In the genomic region with DNA sequence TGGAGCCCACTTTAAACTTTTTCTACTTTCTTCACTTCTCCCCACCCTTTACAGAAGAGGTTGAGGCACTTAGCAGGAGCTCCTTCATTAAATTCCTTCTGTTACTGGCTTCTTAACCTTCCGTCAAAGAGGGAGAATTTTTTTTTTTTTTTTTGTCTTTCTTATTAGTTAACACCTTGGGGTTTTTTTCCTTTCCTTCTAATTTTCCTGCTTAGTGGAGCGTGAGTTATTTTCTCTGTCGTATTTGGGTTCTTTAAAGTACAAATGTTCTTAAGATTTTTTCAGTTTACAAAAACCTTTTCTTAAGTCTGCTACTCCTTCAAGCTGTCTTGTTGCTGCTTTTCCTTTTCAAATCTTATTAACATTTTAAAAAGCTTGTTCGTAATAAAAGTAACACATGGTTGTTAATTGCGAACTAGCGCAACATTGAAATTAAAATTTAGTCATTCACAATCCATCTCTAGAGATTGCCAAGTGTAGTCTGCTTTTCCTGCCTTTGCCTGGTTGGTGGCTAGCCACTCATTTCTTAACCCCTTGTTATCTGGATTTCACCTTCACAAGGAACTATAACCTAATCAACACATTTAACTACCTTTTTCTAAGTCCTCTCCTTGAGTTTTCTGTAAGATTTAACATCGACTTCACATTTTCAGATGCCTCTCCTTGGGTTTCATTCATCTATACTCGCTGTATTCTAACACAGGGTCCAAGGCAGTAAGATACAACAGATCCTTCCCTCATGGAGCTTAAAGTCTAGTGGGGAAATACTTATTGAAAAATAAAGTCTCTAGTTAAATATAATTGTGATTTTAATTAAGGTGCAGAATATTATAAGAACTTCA, we compare ENCODE assay signal across 8 cellular contexts. TPM values are rescaled to one million over a fixed set of nuclear protein-coding genes. Genes with fewer than 3 reads are reported as not detected.
DNase-seq lines count a peak whose midpoint lies in the region; ATAC-seq and TF ChIP-seq lines count a peak whose summit lies in the region.

No MANE protein-coding gene starts in this region.

- TF ChIP-seq CTCF in GM12875 (IDR thresholded peaks at IDR 0.05; ENCODE audit: borderline replicate concordance, insufficient read depth, low read depth, low read length) (no peak), esophagus squamous epithelium (IDR thresholded peaks at IDR 0.05) (no peak)

- 25 to 27% methylated on average over 8 of the region's 8 CpGs for WGBS in esophagus squamous epithelium, 2 donors

- intact Hi-C loops in esophagus squamous epithelium (cut with DNase I) = no loop called here

- no peaks in the 10 kb centered on the region for H3K9me3 ChIP-seq in esophagus squamous epithelium

- ATAC-seq in HG03460 (IDR thresholded peaks at IDR 0.05; ENCODE audit: unreplicated experiment) (no peak), HG02623 (IDR thresholded peaks at IDR 0.05; ENCODE audit: unreplicated experiment) (no peak), HG02642 (IDR thresholded peaks at IDR 0.05; ENCODE audit: poor library complexity, unreplicated experiment) (no peak)

- H3K27ac ChIP-seq in esophagus squamous epithelium = peak overlapping the region in 3 of 4 donors; percentile 93 to 98 (median 97)

- H3K27me3 ChIP-seq in esophagus squamous epithelium = peaks cover 0 to 52% (median 0%) of the 10 kb centered on the region in 4 donors

- H3K4me3 ChIP-seq in GM12875 (ENCODE audit: low read depth, low read length) = peak overlapping the region; percentile 66
- peak overlapping the region; percentile 86 to 98 (median 90) for H3K4me3 ChIP-seq in esophagus squamous epithelium

- no peak for TF ChIP-seq POLR2A in esophagus squamous epithelium (IDR thresholded peaks at IDR 0.05)

- no peaks in the 10 kb centered on the region for H3K36me3 ChIP-seq in esophagus squamous epithelium

- H3K4me1 ChIP-seq in esophagus squamous epithelium = peaks cover 5 to 79% (median 15%) of the 10 kb centered on the region in 3 donors

- peak; percentile 81 for DNase-seq in RKO (ENCODE audit: low spot score)
- DNase-seq in esophagus squamous epithelium (lab: John Stamatoyannopoulos, UW) = no peak
- peak; percentile 36 for DNase-seq in renal cortical epithelial cell (ENCODE audit: low read depth)
- DNase-seq in OCI-M2 (lab: John Stamatoyannopoulos, UW; ENCODE audit: unreplicated experiment) = no peak

RNA-seq across cellular contexts. Expression of a gene that starts 2.0 kb away (rescaled TPM):
- total RNA-seq in esophagus squamous epithelium (10 to 100 TPM in 3 of 4 donors, 1 to 10 TPM in 1; 5.2 to 40.2 (median 26.0) TPM), renal cortical epithelial cell (57.0 and 92.9 TPM in 2 replicates)

Comparison
In these comparisons a context has a peak if more than half of its experiments do, and no peak if none do; other contexts are left out.
1. DNase-seq: peak in RKO (single experiment) and renal cortical epithelial cell (single experiment); none in esophagus squamous epithelium (single experiment) and OCI-M2 (single experiment).